ENCODE assay signal across 34 cellular contexts in the genomic region with DNA sequence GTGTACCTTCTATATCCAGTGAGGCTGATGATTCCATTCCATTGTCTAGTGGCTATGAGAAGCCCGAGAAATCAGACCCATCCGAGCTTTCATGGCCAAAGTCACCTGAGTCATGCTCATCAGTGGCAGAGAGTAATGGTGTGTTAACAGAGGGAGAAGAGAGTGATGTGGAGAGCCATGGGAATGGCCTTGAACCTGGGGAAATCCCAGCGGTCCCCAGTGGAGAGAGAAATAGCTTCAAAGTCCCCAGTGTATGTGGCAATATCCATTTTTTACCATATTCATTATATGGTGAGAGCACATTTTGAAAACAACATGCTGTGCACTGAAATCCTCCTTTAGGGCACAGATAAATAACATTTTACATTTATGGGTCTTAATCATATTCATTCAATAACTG.
A peak's percentile ranks its signal among the peaks of the same experiment; 100 is the strongest.
DNase-seq lines count a peak whose midpoint lies in the region; ATAC-seq, FAIRE-seq and TF ChIP-seq lines count a peak whose summit lies in the region.
"Had no signal": no experiment of that assay in that cellular context is flagged by ENCODE, and none has a peak within 500 bp of the region (broad histone marks: within the 10 kb centered on the region; RNA-seq: fewer than 3 reads in every experiment).

No MANE protein-coding gene starts in this region.

- no peak overlapping the region for H2AFZ ChIP-seq in HepG2 (ENCODE audit: low read length)
- H2AFZ ChIP-seq in PC-9 = no peak overlapping the region

- H3K9me2 ChIP-seq in PC-9 (ENCODE audit: insufficient read depth) = no peaks in the 10 kb centered on the region

- no peak for TF ChIP-seq EP300 in HepG2 (IDR thresholded peaks at IDR 0.05; ENCODE audit: low read depth in 2 of 2, low read length in 2 of 2)
- no peak for TF ChIP-seq EP300 in HepG2 (CRISPR knock-in tag; IDR thresholded peaks at IDR 0.05; ENCODE audit: borderline replicate concordance)

- CTCF ChIA-PET in HepG2 (lab: Yijun Ruan, JAX; ENCODE audit: low intra/inter-chr PET ratio, low total read pairs) = no interaction called here
- CTCF ChIA-PET in PC-9 (lab: Charles Lee) = no interaction called here

- H3K9ac ChIP-seq in HepG2 (ENCODE audit: insufficient read depth, low read depth, low read length) (no peak overlapping the region), liver (ENCODE audit: low read depth in 1 of 2, low read length in 2 of 2) (no peak overlapping the region)
- H3K9ac ChIP-seq: BLaER1; BLaER1 treated with 17β-estradiol and CSF1 and Interleukin-3, amounts not matched to agents 10 nM and 100 nM had no signal

- H3K4me1 ChIP-seq in adrenal gland (replicated peaks in 1 of 2) (no peaks in the 10 kb centered on the region), HepG2 (ENCODE audit: insufficient read depth, low read length) (peaks cover 9% of the 10 kb centered on the region), liver (ENCODE audit: control insufficient read depth in 4 of 4, insufficient read depth in 4 of 4, low read length in 3 of 4) (no peaks in the 10 kb centered on the region), PC-9 (replicated peaks; ENCODE audit: insufficient read depth) (no peaks in the 10 kb centered on the region)
- H3K4me1 ChIP-seq: A549; BE2C; BLaER1; BLaER1 treated with 17β-estradiol and CSF1 and Interleukin-3, amounts not matched to agents 10 nM and 100 nM; Caco-2 had no signal

- DNase-seq in adrenal gland = peak in 5 of 7 donors; percentile 19 to 40 (median 25)
- no peak for DNase-seq in left lobe of liver (ENCODE audit: low spot score)
- DNase-seq in HepG2 (ENCODE audit: low spot score) = peak; percentile 57
- no peak for DNase-seq in D341Med (ENCODE audit: low spot score)
- no peak for DNase-seq in GM03348 (ENCODE audit: low spot score)
- DNase-seq in PC-9 = no peak
- DNase-seq: 8988T; ACHN; AML-193; BE2C; Caco-2; Calu3; CD4-positive, alpha-beta memory T cell; CD4-positive, alpha-beta T cell; CD4-positive, CD25-positive, alpha-beta regulatory T cell; CD8-positive, alpha-beta memory T cell; CD8-positive, alpha-beta T cell; COR-L47; DMS 273 treated with DMSO at 0.1 percent for 48 hours; DMS153; DMS53; DMS79; DMS79 treated with DMSO at 0.1 percent for 48 hours; DND-41; EL had no signal

- H3K4me2 ChIP-seq in HepG2 (ENCODE audit: low read depth, low read length) = no peak overlapping the region
- H3K4me2 ChIP-seq in PC-9 = no peak overlapping the region
- H3K4me2 ChIP-seq: A549; BLaER1; BLaER1 treated with 17β-estradiol and CSF1 and Interleukin-3, amounts not matched to agents 10 nM and 100 nM had no signal

- H3K27ac ChIP-seq in adrenal gland = no peak overlapping the region
- no peak overlapping the region for H3K27ac ChIP-seq in HepG2 (ENCODE audit: extremely low read length, insufficient read depth, low read length)
- H3K27ac ChIP-seq in liver (ENCODE audit: low read depth in 1 of 2, low read length in 2 of 2) = no peak overlapping the region
- H3K27ac ChIP-seq in PC-9 = no peak overlapping the region
- H3K27ac ChIP-seq: 22Rv1; A549; BLaER1; BLaER1 treated with 17β-estradiol and CSF1 and Interleukin-3, amounts not matched to agents 10 nM and 100 nM; C4-2B had no signal

- no peaks in the 10 kb centered on the region for H3F3A ChIP-seq in PC-9 (ENCODE audit: insufficient read depth, low read depth)

- BruUV-seq in HepG2 (replicated peaks; lab: Mats Ljungman, UMichigan) (no TSS peak), PC-9 (replicated peaks; lab: Mats Ljungman, UMichigan) (no TSS peak)

- no peaks in the 10 kb centered on the region for H3K79me2 ChIP-seq in HepG2 (ENCODE audit: insufficient read depth, low read length)
- H3K79me2 ChIP-seq in PC-9 (ENCODE audit: low read depth) = no peaks in the 10 kb centered on the region

- POLR2A ChIA-PET in HepG2 (lab: Yijun Ruan, JAX) (no interaction called here), PC-9 (lab: Charles Lee; ENCODE audit: unreplicated experiment) (interaction anchor here (0.6 kb wide), 1 partner anchor 66 kb away, joined by 3 read pairs; no protein-coding TSS in a partner anchor)

- intact Hi-C loops in adrenal gland (cut with DNase I) = no loop called here
- intact Hi-C loops in HepG2 (cut with micrococcal nuclease; ENCODE audit: unreplicated experiment) = loop anchor here (2.0 kb wide), 1 partner anchor 32 kb away; no protein-coding TSS in a partner anchor
- intact Hi-C loops in PC-9 (cut with micrococcal nuclease; ENCODE audit: unreplicated experiment) = no loop called here

- no peak for TF ChIP-seq RAD21 in HepG2 (CRISPR knock-in tag; IDR thresholded peaks at IDR 0.05)
- TF ChIP-seq RAD21 in liver (IDR thresholded peaks at IDR 0.05) = no peak

- ATAC-seq in left lobe of liver = peak; percentile 35
- ATAC-seq in HepG2 = peak; percentile 90
- ATAC-seq in HG03520 (IDR thresholded peaks at IDR 0.05; ENCODE audit: unreplicated experiment) = no peak
- ATAC-seq: A549; CD8-positive, alpha-beta T cell had no signal

- FAIRE-seq in HepG2 (lab: Jason Lieb, UNC) = no peak
- FAIRE-seq: A204.1, A549, D721Med had no signal

- H3K36me3 ChIP-seq in adrenal gland (replicated peaks in 1 of 2) = peaks cover 0 to 4% of the 10 kb centered on the region in 2 donors
- H3K36me3 ChIP-seq in HepG2 (replicated peaks in 1 of 2; ENCODE audit: control insufficient read depth in 1 of 2, insufficient read depth in 2 of 2, low read length in 2 of 2) = peaks cover 9 to 59% of the 10 kb centered on the region in 2 experiments
- H3K36me3 ChIP-seq in liver (ENCODE audit: control insufficient read depth in 4 of 4, insufficient read depth in 3 of 4, low read depth in 1 of 4, low read length in 3 of 4) = peaks cover 3 to 29% (median 26%) of the 10 kb centered on the region in 4 donors
- no peaks in the 10 kb centered on the region for H3K36me3 ChIP-seq in PC-9 (ENCODE audit: low read depth)

- no peaks in the 10 kb centered on the region for H3K9me3 ChIP-seq in adrenal gland (replicated peaks in 1 of 3)
- H3K9me3 ChIP-seq in HepG2 (ENCODE audit: low read length) = no peaks in the 10 kb centered on the region
- H3K9me3 ChIP-seq in liver (ENCODE audit: control insufficient read depth in 4 of 4, low read length in 3 of 4) = no peaks in the 10 kb centered on the region
- no peaks in the 10 kb centered on the region for H3K9me3 ChIP-seq in PC-9 (ENCODE audit: insufficient read depth, low read depth)
- H3K9me3 ChIP-seq: A549; BE2C; BLaER1; BLaER1 treated with 17β-estradiol and CSF1 and Interleukin-3, amounts not matched to agents 10 nM and 100 nM; Caco-2 had no signal

- no peak for TF ChIP-seq POLR2A in adrenal gland (IDR thresholded peaks at IDR 0.05)
- no peak for TF ChIP-seq POLR2A in HepG2 (IDR thresholded peaks at IDR 0.05; ENCODE audit: insufficient read depth in 1 of 2, low read depth in 2 of 2, low read length in 2 of 2)

- 47 to 58% (median 53%) methylated on average over 3 of the region's 3 CpGs for WGBS in adrenal gland, 4 donors
- 51% methylated on average over 3 of the region's 3 CpGs for WGBS in HepG2 (ENCODE audit: low lambda C conversion rate)
- WGBS in liver = 80% methylated on average over 3 of the region's 3 CpGs

- H4K20me1 ChIP-seq in HepG2 (ENCODE audit: insufficient read depth, low read length) (no peaks in the 10 kb centered on the region), PC-9 (ENCODE audit: insufficient read depth) (no peaks in the 10 kb centered on the region)
- H4K20me1 ChIP-seq: BLaER1 treated with 17β-estradiol and CSF1 and Interleukin-3, amounts not matched to agents 10 nM and 100 nM had no signal

- in situ Hi-C loops in HepG2 (cut with HindIII; ENCODE audit: extremely low pct_ligation_motif_present, low pct_unique_long_range_greater_than_20kb) = no loop called here

- H3K27me3 ChIP-seq in adrenal gland (no peaks in the 10 kb centered on the region), HepG2 (ENCODE audit: control insufficient read depth in 1 of 2, insufficient read depth in 2 of 2, low read length in 2 of 2) (no peaks in the 10 kb centered on the region), liver (ENCODE audit: control insufficient read depth in 4 of 4, insufficient read depth in 4 of 4, low read length in 3 of 4) (no peaks in the 10 kb centered on the region), PC-9 (ENCODE audit: insufficient read depth, low read depth) (no peaks in the 10 kb centered on the region)
- H3K27me3 ChIP-seq: BE2C; BLaER1; BLaER1 treated with 17β-estradiol and CSF1 and Interleukin-3, amounts not matched to agents 10 nM and 100 nM had no signal

- TF ChIP-seq CTCF in adrenal gland (IDR thresholded peaks at IDR 0.05) = no peak
- no peak for TF ChIP-seq CTCF in HepG2 (CRISPR knock-in tag; IDR thresholded peaks at IDR 0.05)
- TF ChIP-seq CTCF in liver (IDR thresholded peaks at IDR 0.05; ENCODE audit: low read depth, low read length, missing input control) = no peak
- TF ChIP-seq CTCF in PC-9 (conservative IDR thresholded peaks at IDR 0.05) = no peak

- no peak overlapping the region for H3K4me3 ChIP-seq in adrenal gland
- H3K4me3 ChIP-seq in HepG2 (replicated peaks in 1 of 3; ENCODE audit: insufficient read depth in 1 of 3, low read depth in 2 of 3, low read length in 3 of 3) = no peak overlapping the region
- H3K4me3 ChIP-seq in liver (ENCODE audit: low read depth in 1 of 3, low read length in 3 of 3) = no peak overlapping the region
- no peak overlapping the region for H3K4me3 ChIP-seq in PC-9
- H3K4me3 ChIP-seq: A549; BLaER1; BLaER1 treated with 17β-estradiol and CSF1 and Interleukin-3, amounts not matched to agents 10 nM and 100 nM had no signal

TF ChIP-seq in HepG2, 621 proteins besides CTCF, POLR2A, EP300 and RAD21 (continues in another document):
- TF ChIP-seq GZF1 (CRISPR knock-in tag; IDR thresholded peaks at IDR 0.05) (peak; percentile 70; the same call in 1 of the 2 replicates), GABPA (IDR thresholded peaks at IDR 0.05; ENCODE audit: low read depth, low read length) (no peak), GABPA (CRISPR knock-in tag; IDR thresholded peaks at IDR 0.05; ENCODE audit: low read depth) (no peak), CEBPG (CRISPR knock-in tag; IDR thresholded peaks at IDR 0.05) (peak; percentile 47; the same call in 1 of the 2 replicates)
- TF ChIP-seq, protein P1, sequence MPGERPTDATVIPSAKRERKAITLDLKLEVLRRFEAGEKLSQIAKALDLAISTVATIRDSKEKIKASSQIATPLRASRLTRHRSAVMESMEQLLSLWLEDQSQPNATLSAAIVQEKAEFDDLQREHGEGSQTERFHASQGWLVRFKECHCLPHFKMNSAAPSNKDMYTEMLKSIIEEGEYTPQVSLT (CRISPR knock-in tag; IDR thresholded peaks at IDR 0.05; ENCODE audit: borderline replicate concordance, low read depth) = no peak

TF ChIP-seq in liver, 16 proteins besides CTCF, POLR2A, EP300 and RAD21:
- peak; percentile 7 to 15 for TF ChIP-seq HNF4A (conservative IDR thresholded peaks at IDR 0.05)
- TF ChIP-seq, protein P2, sequence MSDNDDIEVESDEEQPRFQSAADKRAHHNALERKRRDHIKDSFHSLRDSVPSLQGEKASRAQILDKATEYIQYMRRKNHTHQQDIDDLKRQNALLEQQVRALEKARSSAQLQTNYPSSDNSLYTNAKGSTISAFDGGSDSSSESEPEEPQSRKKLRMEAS (IDR thresholded peaks at IDR 0.05) = no peak
TF ChIP-seq in liver: peak in this region for 1.

Comparison
In these comparisons a context has a peak if more than half of its experiments do, and no peak if none do; other contexts are left out.
1. DNase-seq: peak in adrenal gland (5 of 7) and HepG2 (single experiment); none in left lobe of liver (single experiment), D341Med (single experiment), GM03348 (single experiment) and PC-9 (0 of 2).